In genomic region chr6:137866914-137867684, GRCh38 we compare ENCODE assay signal across 8 cellular contexts. TPM values are rescaled to one million over a fixed set of nuclear protein-coding genes. Genes with fewer than 3 reads are reported as not detected.
DNase-seq lines count a peak whose midpoint lies in the region; ATAC-seq and TF ChIP-seq lines count a peak whose summit lies in the region.

Gene TNFAIP3, plus strand, starts transcription at chr6:137867259. Its CDS starts 3,969 bp downstream, at chr6:137871228.

- H3K9me3 ChIP-seq in HUES48 (ENCODE audit: control insufficient read depth, insufficient read depth, low read length) (no peaks in the 10 kb centered on the region), OCI-LY7 (ENCODE audit: low read length) (no peaks in the 10 kb centered on the region), mucosa of stomach (ENCODE audit: control insufficient read depth, low read length) (no peaks in the 10 kb centered on the region)

- peak within 1 kb of the TSS; percentile 80; the same call in 1 of the 2 replicates for H2AFZ ChIP-seq in OCI-LY7 (ENCODE audit: low read length)

- H3K9ac ChIP-seq in HUES48 (ENCODE audit: low read depth, low read length), result peak within 1 kb of the TSS; percentile 57
- peak within 1 kb of the TSS; percentile 74 for H3K9ac ChIP-seq in mucosa of stomach (ENCODE audit: low read length)

- CTCF ChIA-PET in OCI-LY7 (lab: Charles Lee; ENCODE audit: unreplicated experiment), result interaction anchor here (0.6 to 1.5 kb wide), 9 partner anchors 35 to 605 kb away, joined by 3 to 6 read pairs (median 3); no protein-coding TSS in a partner anchor

- intact Hi-C loops in OCI-LY7 (cut with micrococcal nuclease; ENCODE audit: unreplicated experiment), result loop anchor here (1.0 to 2.0 kb wide), 7 partner anchors 37 to 159 kb away; no protein-coding TSS in a partner anchor

- peak; percentile 62 for ATAC-seq in GM21423 (IDR thresholded peaks at IDR 0.05; ENCODE audit: unreplicated experiment)

- TF ChIP-seq CTCF in OCI-LY7 (conservative IDR thresholded peaks at IDR 0.05; ENCODE audit: low read length) (peak; percentile 64), epithelial cell of proximal tubule (conservative IDR thresholded peaks at IDR 0.05; ENCODE audit: low read depth, low read length) (peak; percentile 57)

- POLR2A ChIA-PET in OCI-LY7 (lab: Charles Lee), result interaction anchor here (0.5 to 2.0 kb wide), 10 partner anchors 9 to 163 kb away, joined by 3 to 6 read pairs (median 3); no protein-coding TSS in a partner anchor

- peaks cover 7% of the 10 kb centered on the region; the same call in 1 of the 2 replicates for H4K20me1 ChIP-seq in OCI-LY7 (ENCODE audit: insufficient read depth, low read length)

- H3K4me1 ChIP-seq in HUES48 (ENCODE audit: control insufficient read depth, insufficient read depth, low read length), result peaks cover 44% of the 10 kb centered on the region
- H3K4me1 ChIP-seq in OCI-LY7 (ENCODE audit: insufficient read depth, low read length, poor library complexity, severe bottlenecking), result peaks cover 45% of the 10 kb centered on the region
- peaks cover 25% of the 10 kb centered on the region for H3K4me1 ChIP-seq in mucosa of stomach (ENCODE audit: control insufficient read depth, insufficient read depth, low read length)

- H3K4me2 ChIP-seq in OCI-LY7 (ENCODE audit: low read length), result peak within 1 kb of the TSS; percentile 79

- H3K27me3 ChIP-seq in HUES48 (ENCODE audit: control insufficient read depth, insufficient read depth, low read length) (peaks cover 27% of the 10 kb centered on the region), mucosa of stomach (ENCODE audit: control insufficient read depth, insufficient read depth, low read length) (no peaks in the 10 kb centered on the region)

- DNase-seq in DMS114 treated with DMSO at 0.1 percent for 48 hours (lab: John Stamatoyannopoulos, UW; ENCODE audit: unreplicated experiment) (peak; percentile 33), OCI-LY7 (ENCODE audit: low spot score) (peak; percentile 96), activated T-cell treated with anti-CD3 and anti-CD28 coated beads for 24 hours (ENCODE audit: low read depth) (peak; percentile 94), epithelial cell of proximal tubule (ENCODE audit: low read depth) (peak; percentile 57)
- DNase-seq in stimulated activated CD8-positive, alpha-beta memory T cell treated with anti-CD3 and anti-CD28 coated beads, Interleukin-4, amount 100 ng/mL, for 48 hours, result peak; percentile 95

- no peaks in the 10 kb centered on the region for H3K36me3 ChIP-seq in HUES48 (ENCODE audit: control insufficient read depth, insufficient read depth, low read length)
- peaks cover 13% of the 10 kb centered on the region for H3K36me3 ChIP-seq in OCI-LY7 (ENCODE audit: insufficient read depth, low read length)
- H3K36me3 ChIP-seq in mucosa of stomach (ENCODE audit: control insufficient read depth, insufficient read depth, low read length), result no peaks in the 10 kb centered on the region

- no peaks in the 10 kb centered on the region for H3K9me2 ChIP-seq in OCI-LY7 (ENCODE audit: insufficient read depth, low read length)

- no TSS peak for BruUV-seq in OCI-LY7 (replicated peaks; lab: Mats Ljungman, UMichigan)

- H3K27ac ChIP-seq in HUES48 (ENCODE audit: low read depth, low read length), result peak within 1 kb of the TSS; percentile 75
- peak within 1 kb of the TSS; percentile 79 for H3K27ac ChIP-seq in OCI-LY7 (ENCODE audit: low read depth, low read length, poor library complexity, severe bottlenecking)

- H3K79me2 ChIP-seq in OCI-LY7 (ENCODE audit: insufficient read depth, low read depth, low read length), result peaks cover 41% of the 10 kb centered on the region

- H3K4me3 ChIP-seq in HUES48 (ENCODE audit: low read depth, low read length) (peak within 1 kb of the TSS; percentile 77), OCI-LY7 (ENCODE audit: low read depth, low read length, poor library complexity, severe bottlenecking) (peak within 1 kb of the TSS; percentile 85), epithelial cell of proximal tubule (ENCODE audit: low read depth, low read length) (peak within 1 kb of the TSS; percentile 86), mucosa of stomach (ENCODE audit: low read length) (peak within 1 kb of the TSS; percentile 62)

RNA-seq across cellular contexts. Expression of gene TNFAIP3, which starts in this region (rescaled TPM):
- 7.0 and 8.8 TPM in 2 replicates for total RNA-seq in OCI-LY7 (2014; rRNA removed; shearing (Covaris generic))
- total RNA-seq in OCI-LY7 (2022) (23.6 and 28.3 TPM in 2 replicates), epithelial cell of proximal tubule (10.6 and 13.6 TPM in 2 replicates)

Comparison
In these comparisons a context has a peak if more than half of its experiments do, and no peak if none do; other contexts are left out.
1. Peak in every context shown above with its lines: DNase-seq, ATAC-seq, H3K4me3 ChIP-seq and H3K27ac ChIP-seq.
2. DNase-seq: peak in every context shown above with its lines; median percentile 96 in OCI-LY7; 95 in stimulated activated CD8-positive, alpha-beta memory T cell treated with anti-CD3 and anti-CD28 coated beads, Interleukin-4, amount 100 ng/mL, for 48 hours; 94 in activated T-cell treated with anti-CD3 and anti-CD28 coated beads for 24 hours; 57 in epithelial cell of proximal tubule; 33 in DMS114 treated with DMSO at 0.1 percent for 48 hours.